ENCODE assay signal across 8 cellular contexts in genomic region chr1:205592443-205593003, GRCh38. TPM values are rescaled to one million over a fixed set of nuclear protein-coding genes. Genes with fewer than 3 reads are reported as not detected.
DNase-seq lines count a peak whose midpoint lies in the region; ATAC-seq lines count a peak whose summit lies in the region.

No MANE protein-coding gene starts in this region.

- H3K27ac Mint-ChIP-seq in T-helper 2 cell treated with Interferon-gamma antibody and Interleukin-4, amounts not matched to agents 5 μg/mL and 100 μg/mL, for 36 hours: no peak overlapping the region
- H3K27ac Mint-ChIP-seq in T-helper 17 cell: peak overlapping the region; percentile 92
- peak overlapping the region; percentile 84 for H3K27ac Mint-ChIP-seq in stimulated activated effector memory CD8-positive, alpha-beta T cell treated with anti-CD3 and anti-CD28 coated beads, Interleukin-12 subunit alpha, Interleukin-12 subunit beta, amount 100 ng/mL, for 72 hours

- no peaks in the 10 kb centered on the region for H3K9me3 Mint-ChIP-seq in T-helper 2 cell treated with Interferon-gamma antibody and Interleukin-4, amounts not matched to agents 5 μg/mL and 100 μg/mL, for 36 hours
- H3K9me3 Mint-ChIP-seq in stimulated activated effector memory CD8-positive, alpha-beta T cell treated with anti-CD3 and anti-CD28 coated beads, Interleukin-12 subunit alpha, Interleukin-12 subunit beta, amount 100 ng/mL, for 72 hours: no peaks in the 10 kb centered on the region

- no peak for ATAC-seq in T-helper 17 cell
- ATAC-seq in esophagus mucosa: peak; percentile 2
- ATAC-seq in stimulated activated effector memory CD8-positive, alpha-beta T cell treated with anti-CD3 and anti-CD28 coated beads, Interleukin-12 subunit alpha, Interleukin-12 subunit beta, amount 100 ng/mL, for 72 hours: no peak

- H3K36me3 Mint-ChIP-seq in T-helper 2 cell treated with Interferon-gamma antibody and Interleukin-4, amounts not matched to agents 5 μg/mL and 100 μg/mL, for 36 hours (ENCODE audit: low read depth): peaks cover 9% of the 10 kb centered on the region
- H3K36me3 Mint-ChIP-seq in T-helper 17 cell (ENCODE audit: low read depth): no peaks in the 10 kb centered on the region
- H3K36me3 Mint-ChIP-seq in stimulated activated effector memory CD8-positive, alpha-beta T cell treated with anti-CD3 and anti-CD28 coated beads, Interleukin-12 subunit alpha, Interleukin-12 subunit beta, amount 100 ng/mL, for 72 hours: no peaks in the 10 kb centered on the region

- peaks cover 48% of the 10 kb centered on the region for H3K4me1 Mint-ChIP-seq in T-helper 2 cell treated with Interferon-gamma antibody and Interleukin-4, amounts not matched to agents 5 μg/mL and 100 μg/mL, for 36 hours (ENCODE audit: low read depth)
- H3K4me1 Mint-ChIP-seq in T-helper 17 cell: peaks cover 19% of the 10 kb centered on the region
- peaks cover 6% of the 10 kb centered on the region for H3K4me1 Mint-ChIP-seq in stimulated activated effector memory CD8-positive, alpha-beta T cell treated with anti-CD3 and anti-CD28 coated beads, Interleukin-12 subunit alpha, Interleukin-12 subunit beta, amount 100 ng/mL, for 72 hours

- no peaks in the 10 kb centered on the region for H3K27me3 Mint-ChIP-seq in T-helper 2 cell treated with Interferon-gamma antibody and Interleukin-4, amounts not matched to agents 5 μg/mL and 100 μg/mL, for 36 hours (ENCODE audit: low read depth)
- peaks cover 6% of the 10 kb centered on the region for H3K27me3 Mint-ChIP-seq in T-helper 17 cell

- DNase-seq in T-helper 2 cell treated with Interferon-gamma antibody and Interleukin-4, amounts not matched to agents 5 μg/mL and 100 μg/mL, for 36 hours (ENCODE audit: low spot score): no peak
- DNase-seq in T-helper 2 cell (no peak), T-helper 17 cell (no peak), NCI-H2227 treated with DMSO at 0.1 percent for 48 hours (lab: John Stamatoyannopoulos, UW) (no peak), ecto neural progenitor cell (ENCODE audit: low spot score) (no peak), hippocampal formation (lab: John Stamatoyannopoulos, UW) (no peak)
- no peak for DNase-seq in stimulated activated effector memory CD8-positive, alpha-beta T cell treated with anti-CD3 and anti-CD28 coated beads, Interleukin-12 subunit alpha, Interleukin-12 subunit beta, amount 100 ng/mL, for 72 hours (ENCODE audit: low spot score in 2 of 2)

- peak overlapping the region; percentile 58 for H3K4me3 Mint-ChIP-seq in T-helper 2 cell treated with Interferon-gamma antibody and Interleukin-4, amounts not matched to agents 5 μg/mL and 100 μg/mL, for 36 hours
- H3K4me3 Mint-ChIP-seq in T-helper 17 cell: peak overlapping the region; percentile 21
- peak overlapping the region; percentile 66 for H3K4me3 Mint-ChIP-seq in stimulated activated effector memory CD8-positive, alpha-beta T cell treated with anti-CD3 and anti-CD28 coated beads, Interleukin-12 subunit alpha, Interleukin-12 subunit beta, amount 100 ng/mL, for 72 hours

- no peaks in the 10 kb centered on the region for H3K9me3 ChIP-seq in T-helper 17 cell (ENCODE audit: control insufficient read depth, low read length, poor library complexity, severe bottlenecking)

RNA-seq across cellular contexts. Expression of gene ELK4, which starts 39.3 kb away (rescaled TPM):
- 100 to 1,000 TPM in 1 of 2 donors, 10 to 100 TPM in 1; 92.8 to 100 TPM for total RNA-seq in T-helper 17 cell
- total RNA-seq in esophagus mucosa: 28.8 TPM
